Comparison of ENCODE assay signal across 9 cellular contexts in genomic region chr16:46947900-46948547, GRCh38. TPM values are rescaled to one million over a fixed set of nuclear protein-coding genes. Genes with fewer than 3 reads are reported as not detected.
DNase-seq lines count a peak whose midpoint lies in the region; ATAC-seq and TF ChIP-seq lines count a peak whose summit lies in the region.
"Had no signal": no experiment of that assay in that cellular context is flagged by ENCODE, and none has a peak within 500 bp of the region (broad histone marks: within the 10 kb centered on the region; RNA-seq: fewer than 3 reads in every experiment).

No MANE protein-coding gene starts in this region.

- 0 out of 7 replicates have a peak overlapping the region, but pooled peaks of 1 of the 3 experiments have one; percentile 18 for H3K27ac Mint-ChIP-seq in H9
- peak overlapping the region; percentile 41 for H3K27ac Mint-ChIP-seq in activated CD4-positive, alpha-beta T cell treated with anti-CD3 and anti-CD28 coated beads, Interleukin-2, amount 10 ng/mL, durations not matched to agents 7 days and 5 days

- H3K27me3 ChIP-seq in H9 (ENCODE audit: insufficient read depth, low read length) (no peaks in the 10 kb centered on the region), fibroblast of lung (ENCODE audit: control insufficient read depth, insufficient read depth, low read length) (no peaks in the 10 kb centered on the region)
- H3K27me3 ChIP-seq: BLaER1 treated with 17β-estradiol and CSF1 and Interleukin-3, amounts not matched to agents 10 nM and 100 nM had no signal

- H2BK5ac ChIP-seq in H9 (ENCODE audit: insufficient read length, low read length) = no peak overlapping the region

- no peak overlapping the region for H3K27ac ChIP-seq in H9 (ENCODE audit: insufficient read length, low read depth, low read length)
- H3K27ac ChIP-seq in fibroblast of lung (ENCODE audit: insufficient read depth, low read length) = no peak overlapping the region
- H3K27ac ChIP-seq: BLaER1 treated with 17β-estradiol and CSF1 and Interleukin-3, amounts not matched to agents 10 nM and 100 nM had no signal

- ATAC-seq in HG03097 (IDR thresholded peaks at IDR 0.05; ENCODE audit: low FRiP score, unreplicated experiment) = no peak

- no peak overlapping the region for H3K4me3 ChIP-seq in fibroblast of lung (replicated peaks in 1 of 4; ENCODE audit: control extremely low read depth in 1 of 4, insufficient read depth in 1 of 4, low read depth in 3 of 4, low read length in 4 of 4)
- H3K4me3 ChIP-seq: BLaER1 treated with 17β-estradiol and CSF1 and Interleukin-3, amounts not matched to agents 10 nM and 100 nM had no signal

- no peak overlapping the region for H2BK120ac ChIP-seq in H9 (ENCODE audit: low read depth, low read length, poor library complexity, severe bottlenecking)

- no peak overlapping the region for H3K9ac ChIP-seq in H9 (ENCODE audit: extremely low read depth, insufficient read length, low read length)
- H3K9ac ChIP-seq in fibroblast of lung (ENCODE audit: insufficient read depth, low read length) = no peak overlapping the region
- H3K9ac ChIP-seq: BLaER1 treated with 17β-estradiol and CSF1 and Interleukin-3, amounts not matched to agents 10 nM and 100 nM had no signal

- H3T11ph ChIP-seq in H9 (ENCODE audit: low read length) = no peak overlapping the region

- CTCF ChIA-PET in activated CD4-positive, alpha-beta T cell treated with anti-CD3 and anti-CD28 coated beads, Interleukin-2, amount 10 ng/mL, durations not matched to agents 7 days and 5 days (lab: Charles Lee) = interaction anchor here (0.6 to 1.8 kb wide), 10 partner anchors 11 to 1217 kb away, joined by 3 to 7 read pairs (median 5); partner anchors contain the start of genes DNAJA2, GPT2 and NETO2

- H3K4me1 ChIP-seq in H9 (ENCODE audit: insufficient read depth, low read length) (no peaks in the 10 kb centered on the region), fibroblast of lung (ENCODE audit: control insufficient read depth, extremely low read depth, insufficient read depth, low read length) (no peaks in the 10 kb centered on the region)

- H3K23ac ChIP-seq in H9 (ENCODE audit: insufficient read length, low read depth, low read length) = no peak overlapping the region

- H3K4ac ChIP-seq in H9 (ENCODE audit: low read depth, low read length) = no peak overlapping the region

- WGBS in H9 (ENCODE audit: extremely low coverage, insufficient read length, low lambda C conversion rate) = no CpG with 5 or more reads among the region's 7 CpGs

- no peaks in the 10 kb centered on the region for H4K20me1 ChIP-seq in H9 (ENCODE audit: control insufficient read depth, insufficient read depth, insufficient read length)
- H4K20me1 ChIP-seq in fibroblast of lung (ENCODE audit: control insufficient read depth, extremely low read depth, insufficient read depth, low read length) = no peaks in the 10 kb centered on the region
- H4K20me1 ChIP-seq: BLaER1 treated with 17β-estradiol and CSF1 and Interleukin-3, amounts not matched to agents 10 nM and 100 nM had no signal

- H3K9me3 ChIP-seq in H9 (ENCODE audit: control insufficient read depth, low read depth, low read length) (no peaks in the 10 kb centered on the region), fibroblast of lung (ENCODE audit: control insufficient read depth, insufficient read depth, low read depth, low read length) (no peaks in the 10 kb centered on the region)
- H3K9me3 ChIP-seq: BLaER1 treated with 17β-estradiol and CSF1 and Interleukin-3, amounts not matched to agents 10 nM and 100 nM had no signal

- no peak overlapping the region for H4K8ac ChIP-seq in H9 (replicated peaks; ENCODE audit: insufficient read length, low read depth, low read length)

- no peak overlapping the region for H2BK12ac ChIP-seq in H9 (ENCODE audit: insufficient read length, low read depth, low read length)

- no peak overlapping the region for H2BK15ac ChIP-seq in H9 (ENCODE audit: low read depth, low read length)

- no peak overlapping the region for H3K4me3 Mint-ChIP-seq in H9
- H3K4me3 Mint-ChIP-seq in activated CD4-positive, alpha-beta T cell treated with anti-CD3 and anti-CD28 coated beads, Interleukin-2, amount 10 ng/mL, durations not matched to agents 7 days and 5 days = no peak overlapping the region

- H3K23me2 ChIP-seq in H9 (ENCODE audit: insufficient read length, low read depth, low read length, poor library complexity, severe bottlenecking) = no peaks in the 10 kb centered on the region

- H3K18ac ChIP-seq in H9 (ENCODE audit: insufficient read length, low read depth, low read length) = no peak overlapping the region

- no peak overlapping the region for H4K5ac ChIP-seq in H9 (ENCODE audit: insufficient read length, low read depth, low read length)

- no peaks in the 10 kb centered on the region for H3K9me3 Mint-ChIP-seq in H9
- H3K9me3 Mint-ChIP-seq in activated CD4-positive, alpha-beta T cell treated with anti-CD3 and anti-CD28 coated beads, Interleukin-2, amount 10 ng/mL, durations not matched to agents 7 days and 5 days = no peaks in the 10 kb centered on the region

- H3K56ac ChIP-seq in H9 (ENCODE audit: insufficient read length, low read depth, low read length) = no peak overlapping the region

- TF ChIP-seq CTCF in H9 (conservative IDR thresholded peaks at IDR 0.05) = peak; percentile 78
- peak; percentile 56 to 61 for TF ChIP-seq CTCF in fibroblast of lung (conservative IDR thresholded peaks at IDR 0.05 in 1 of 2, IDR thresholded peaks at IDR 0.05 in 1 of 2; ENCODE audit: low read depth in 1 of 2, low read length in 2 of 2)

- H3K27me3 Mint-ChIP-seq in H9 (ENCODE audit: low read depth) = no peaks in the 10 kb centered on the region
- H3K27me3 Mint-ChIP-seq in activated CD4-positive, alpha-beta T cell treated with anti-CD3 and anti-CD28 coated beads, Interleukin-2, amount 10 ng/mL, durations not matched to agents 7 days and 5 days = no peaks in the 10 kb centered on the region

- H3K4me1 Mint-ChIP-seq in H9 = peaks cover 3 to 4% of the 10 kb centered on the region in 2 experiments
- peaks cover 14% of the 10 kb centered on the region for H3K4me1 Mint-ChIP-seq in activated CD4-positive, alpha-beta T cell treated with anti-CD3 and anti-CD28 coated beads, Interleukin-2, amount 10 ng/mL, durations not matched to agents 7 days and 5 days

- H2BK20ac ChIP-seq in H9 (ENCODE audit: low read depth, low read length, poor library complexity, severe bottlenecking) = no peak overlapping the region

- no peak overlapping the region for H4K91ac ChIP-seq in H9 (ENCODE audit: insufficient read length, low read depth, low read length)

- H3K79me1 ChIP-seq in H9 (ENCODE audit: insufficient read depth, low read depth, low read length, poor library complexity, severe bottlenecking) = no peaks in the 10 kb centered on the region

- POLR2A ChIA-PET in activated CD4-positive, alpha-beta T cell treated with anti-CD3 and anti-CD28 coated beads, Interleukin-2, amount 10 ng/mL, durations not matched to agents 7 days and 5 days (lab: Charles Lee) = no interaction called here

- H3K4me2 ChIP-seq in H9 (ENCODE audit: insufficient read depth, insufficient read length, low read length) (no peak overlapping the region), fibroblast of lung (ENCODE audit: extremely low read depth, insufficient read depth, low read length) (no peak overlapping the region)
- H3K4me2 ChIP-seq: BLaER1 treated with 17β-estradiol and CSF1 and Interleukin-3, amounts not matched to agents 10 nM and 100 nM had no signal

- H2AK5ac ChIP-seq in H9 (ENCODE audit: insufficient read length, low read length) = no peak overlapping the region

- H2AFZ ChIP-seq in H9 (ENCODE audit: low read length) = no peak overlapping the region
- H2AFZ ChIP-seq in fibroblast of lung (ENCODE audit: low read length) = no peak overlapping the region

- H3K36me3 ChIP-seq in fibroblast of lung (ENCODE audit: control insufficient read depth, insufficient read depth, low read length) = no peaks in the 10 kb centered on the region
- H3K36me3 ChIP-seq: BLaER1 treated with 17β-estradiol and CSF1 and Interleukin-3, amounts not matched to agents 10 nM and 100 nM had no signal

- H3K36me3 Mint-ChIP-seq in H9 (ENCODE audit: insufficient read depth in 1 of 3, low read depth in 3 of 3) = no peaks in the 10 kb centered on the region
- no peaks in the 10 kb centered on the region for H3K36me3 Mint-ChIP-seq in activated CD4-positive, alpha-beta T cell treated with anti-CD3 and anti-CD28 coated beads, Interleukin-2, amount 10 ng/mL, durations not matched to agents 7 days and 5 days (ENCODE audit: low read depth)

- H3K79me2 ChIP-seq in H9 (ENCODE audit: insufficient read depth, low read length) = no peaks in the 10 kb centered on the region
- no peaks in the 10 kb centered on the region for H3K79me2 ChIP-seq in fibroblast of lung (ENCODE audit: control insufficient read depth, insufficient read depth, low read length)

- peak; percentile 33 for DNase-seq in NCI-H2107 treated with DMSO at 0.1 percent for 48 hours (lab: John Stamatoyannopoulos, UW; ENCODE audit: unreplicated experiment)
- DNase-seq in NCI-H2107 (lab: John Stamatoyannopoulos, UW) = no peak
- DNase-seq in H9 = no peak
- DNase-seq in NCI-H128 (lab: John Stamatoyannopoulos, UW; ENCODE audit: unreplicated experiment) = peak; percentile 14
- DNase-seq in activated CD4-positive, alpha-beta T cell treated with anti-CD3 and anti-CD28 coated beads, Interleukin-2, amount 10 ng/mL, durations not matched to agents 7 days and 5 days = peak; percentile 53
- DNase-seq in fibroblast of lung (ENCODE audit: low read depth in 2 of 2) = peak; percentile 26 to 59
- DNase-seq in retina = peak; percentile 31

- no peak overlapping the region for H3K14ac ChIP-seq in H9 (ENCODE audit: insufficient read depth, low read length)

RNA-seq across cellular contexts. Expression of gene DNAJA2, which starts 25.4 kb away (rescaled TPM):
- total RNA-seq in H9 (2021) = 102 and 107 TPM in 2 replicates
- total RNA-seq in activated CD4-positive, alpha-beta T cell treated with anti-CD3 and anti-CD28 coated beads, Interleukin-2, amount 10 ng/mL, durations not matched to agents 7 days and 5 days = 10 to 100 TPM; 52.8 to 54.5 TPM
- 78.3 and 79.9 TPM in 2 replicates for total RNA-seq in fibroblast of lung
- 32.5 and 34.0 TPM in 2 replicates for polyA plus RNA-seq in fibroblast of lung
- polyA plus RNA-seq in fibroblast of lung (2012) = 55.6 and 57.3 TPM in 2 replicates
- 2.6 and 3.1 TPM in 2 replicates for polyA minus RNA-seq in fibroblast of lung (ENCODE audit: low replicate concordance)

Comparison
In these comparisons a context has a peak if more than half of its experiments do, and no peak if none do; other contexts are left out.
1. DNase-seq: peak in NCI-H2107 treated with DMSO at 0.1 percent for 48 hours (single experiment), NCI-H128 (single experiment), activated CD4-positive, alpha-beta T cell treated with anti-CD3 and anti-CD28 coated beads, Interleukin-2, amount 10 ng/mL, durations not matched to agents 7 days and 5 days (single experiment), fibroblast of lung (2 of 2) and retina (single experiment); none in NCI-H2107 (single experiment) and H9 (single experiment).